8 cellular contexts compared by ENCODE assay signal in the genomic region with DNA sequence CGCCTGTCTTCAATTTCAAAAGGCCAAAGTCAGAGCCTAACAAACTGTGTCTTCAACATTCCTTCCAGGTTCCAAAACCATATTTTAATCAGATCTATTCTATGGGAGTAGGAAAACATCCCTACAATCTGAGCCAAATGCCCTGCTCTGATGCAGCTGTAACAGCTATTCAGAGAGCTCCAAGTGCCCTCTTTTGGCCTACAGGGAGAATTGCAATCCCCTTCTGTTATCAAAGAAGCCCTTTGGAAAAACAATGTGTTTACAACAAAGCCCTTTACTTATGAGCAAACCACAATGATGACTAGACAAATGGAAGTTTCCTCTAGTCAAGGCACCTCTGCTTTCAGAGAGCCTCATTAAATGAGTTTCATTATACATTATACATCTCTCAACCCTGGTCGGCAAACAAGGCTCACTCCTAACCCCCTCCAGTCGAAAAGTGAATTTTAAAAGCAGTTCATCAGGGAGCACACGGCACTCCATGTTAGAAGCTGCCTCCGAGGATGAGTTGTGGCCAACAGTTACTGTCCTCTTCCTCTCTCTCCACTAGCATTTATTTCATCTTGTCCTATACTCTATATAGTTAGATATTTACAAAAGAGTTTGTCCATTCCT. TPM values are rescaled to one million over a fixed set of nuclear protein-coding genes. Genes with fewer than 3 reads are reported as not detected.
A peak's percentile ranks its signal among the peaks of the same experiment; 100 is the strongest.
DNase-seq lines count a peak whose midpoint lies in the region; ATAC-seq and TF ChIP-seq lines count a peak whose summit lies in the region.

No MANE protein-coding gene starts in this region.

- ATAC-seq in RWPE2 (ENCODE audit: low read depth) (peak; percentile 87), omental fat pad (ENCODE audit: low FRiP score) (peak; percentile 66), HG03045 (IDR thresholded peaks at IDR 0.05; ENCODE audit: unreplicated experiment) (no peak), HG02885 (IDR thresholded peaks at IDR 0.05; ENCODE audit: poor library complexity, unreplicated experiment) (no peak)

- H3K4me3 ChIP-seq in RWPE2 (ENCODE audit: severe bottlenecking), result no peak overlapping the region

- H3K27me3 ChIP-seq in RWPE2 (ENCODE audit: insufficient read depth, poor library complexity, severe bottlenecking), result no peaks in the 10 kb centered on the region

- peaks cover 6% of the 10 kb centered on the region for H3K4me1 ChIP-seq in RWPE2 (ENCODE audit: insufficient read depth, poor library complexity, severe bottlenecking)

- no peaks in the 10 kb centered on the region for H3K9me3 ChIP-seq in RWPE2 (ENCODE audit: severe bottlenecking)

- DNase-seq in NOMO-1 (lab: John Stamatoyannopoulos, UW; ENCODE audit: unreplicated experiment in 2 of 2), result peak; percentile 2 to 15
- DNase-seq in NOMO-1 treated with dmso at 0.1 percent for 144 hours (lab: John Stamatoyannopoulos, UW; ENCODE audit: unreplicated experiment), result no peak
- DNase-seq in HT-29 (ENCODE audit: low spot score), result peak; percentile 55
- DNase-seq in RWPE2 (ENCODE audit: low spot score), result no peak
- peak; percentile 46 for DNase-seq in fibroblast of gingiva (ENCODE audit: low read depth)
- DNase-seq in omental fat pad (ENCODE audit: low spot score), result no peak

- no peaks in the 10 kb centered on the region for H3K36me3 ChIP-seq in RWPE2 (ENCODE audit: low read depth)

- TF ChIP-seq CTCF in RWPE2 (IDR thresholded peaks at IDR 0.05; ENCODE audit: poor library complexity, severe bottlenecking), result peak; percentile 97
- TF ChIP-seq CTCF in omental fat pad (IDR thresholded peaks at IDR 0.05), result no peak

- no peak overlapping the region for H3K27ac ChIP-seq in RWPE2 (ENCODE audit: poor library complexity, severe bottlenecking)

RNA-seq across cellular contexts. Expression of gene TMCO5A, which starts 42.6 kb away (rescaled TPM):
- not detected in 2 replicates for total RNA-seq in HT-29 (2014; rRNA removed; shearing (Covaris generic))
- total RNA-seq in omental fat pad, result not detected

Comparison
In these comparisons a context has a peak if more than half of its experiments do, and no peak if none do; other contexts are left out.
1. DNase-seq: peak in NOMO-1 (2 of 2), HT-29 (single experiment) and fibroblast of gingiva (single experiment); none in NOMO-1 treated with dmso at 0.1 percent for 144 hours (single experiment), RWPE2 (single experiment) and omental fat pad (single experiment).
2. ATAC-seq: peak in RWPE2 (single experiment) and omental fat pad (single experiment); none in HG03045 (single experiment) and HG02885 (single experiment).